Comparison of ENCODE assay signal across 1 cellular context in genomic region chr19:2587001-2587719, GRCh38.
TF ChIP-seq lines count a peak whose summit lies in the region.

No MANE protein-coding gene starts in this region.

TF ChIP-seq in HepG2, 621 proteins besides CTCF, POLR2A, EP300 and RAD21 (continued from another document):
- TF ChIP-seq MAX (IDR thresholded peaks at IDR 0.05) (peak; percentile 53; the same call in 1 of the 2 replicates), THAP8 (CRISPR knock-in tag; IDR thresholded peaks at IDR 0.05; ENCODE audit: borderline replicate concordance) (no peak), MTF2 (CRISPR knock-in tag; IDR thresholded peaks at IDR 0.05; ENCODE audit: borderline replicate concordance) (no peak), PLSCR1 (CRISPR knock-in tag; IDR thresholded peaks at IDR 0.05; ENCODE audit: borderline replicate concordance) (no peak), TBL1XR1 (IDR thresholded peaks at IDR 0.05; ENCODE audit: borderline replicate concordance, low read length, partially characterized antibody) (no peak), MEIS1 (CRISPR knock-in tag; IDR thresholded peaks at IDR 0.05; ENCODE audit: borderline replicate concordance) (0 out of 2 replicates have a peak, but pooled peaks have one; percentile 5), XRCC5 (optimal IDR thresholded peaks at IDR 0.05; ENCODE audit: low read length) (no peak), PBX3 (CRISPR knock-in tag; IDR thresholded peaks at IDR 0.05; ENCODE audit: borderline replicate concordance) (no peak), NRL (CRISPR knock-in tag; IDR thresholded peaks at IDR 0.05; ENCODE audit: borderline replicate concordance) (0 out of 2 replicates have a peak, but pooled peaks have one; percentile 22), RNF2 (conservative IDR thresholded peaks at IDR 0.05; ENCODE audit: low read depth) (0 out of 2 replicates have a peak, but pooled peaks have one; percentile 29), ZNF143 (CRISPR knock-in tag; IDR thresholded peaks at IDR 0.05) (no peak), GABPB1 (CRISPR knock-in tag; IDR thresholded peaks at IDR 0.05) (0 out of 2 replicates have a peak, but pooled peaks have one; percentile 27), ZBTB38 (CRISPR knock-in tag; IDR thresholded peaks at IDR 0.05) (peak; percentile 76; the same call in 1 of the 2 replicates), GLI4 (CRISPR knock-in tag; IDR thresholded peaks at IDR 0.05; ENCODE audit: borderline replicate concordance) (no peak), ZNF687 (CRISPR knock-in tag; IDR thresholded peaks at IDR 0.05) (peak; percentile 72), SMARCE1 (IDR thresholded peaks at IDR 0.05; ENCODE audit: borderline replicate concordance) (no peak)
